Comparison of ENCODE assay signal across 30 cellular contexts in genomic region chr13:21361706-21362105, GRCh38.
"Had no signal": no experiment of that assay in that cellular context is flagged by ENCODE, and none has a peak within 500 bp of the region (broad histone marks: within the 10 kb centered on the region; RNA-seq: fewer than 3 reads in every experiment).

No MANE protein-coding gene starts in this region.

- H3K27ac Mint-ChIP-seq: mesothelial cell of epicardium; naive B cell; natural killer cell; nephron progenitor cell; neural progenitor cell; progenitor cell of endocrine pancreas; stimulated activated naive B cell treated with anti-CD40 and anti-IgM and Interleukin-4, amounts not matched to agents 10 μg/mL and 1 μg/mL and 100 μg/mL, for 72 hours had no signal

- DNase-seq: hippocampal formation; immature natural killer cell; kidney; left colon; left lung; lower lobe of right lung; mammary epithelial cell; mesenchymal stem cell; naive B cell; natural killer cell; nephron progenitor cell; occipital lobe; ovary; right cardiac atrium; stimulated activated CD4-positive, alpha-beta T cell treated with anti-CD3 and anti-CD28 coated beads, Interleukin-12 subunit alpha, Interleukin-12 subunit beta, amount 100 ng/mL, for 4 hours; stimulated activated CD4-positive, alpha-beta T cell treated with anti-CD3 and anti-CD28 coated beads, Interleukin-15, amount 100 ng/mL, for 24 hours; stimulated activated CD4-positive, alpha-beta T cell treated with anti-CD3 and anti-CD28 coated beads, Interleukin-2, amount 100 ng/mL, for 24 hours; stimulated activated CD4-positive, alpha-beta T cell treated with anti-CD3 and anti-CD28 coated beads, Interleukin-4, amount 100 ng/mL, for 1 hour; stimulated activated naive B cell treated with anti-CD40 and anti-IgM and Interleukin-4, amounts not matched to agents 10 μg/mL and 1 μg/mL and 100 μg/mL, for 72 hours; stimulated activated naive CD8-positive, alpha-beta T cell treated with anti-CD3 and anti-CD28 coated beads, Interleukin-15, Interleukin-2, amounts not matched to agents 100 U/mL and 50 U/mL, for 24 hours; stomach; thyroid gland; transverse colon; upper lobe of left lung had no signal

- H3K27me3 Mint-ChIP-seq: naive B cell; progenitor cell of endocrine pancreas; stimulated activated naive B cell treated with anti-CD40 and anti-IgM and Interleukin-4, amounts not matched to agents 10 μg/mL and 1 μg/mL and 100 μg/mL, for 72 hours had no signal

- H3K4me3 ChIP-seq: left lung, lower lobe of right lung, neural progenitor cell, ovary, skin epidermis, stomach, testis, thyroid gland, transverse colon, upper lobe of left lung had no signal

- H3K36me3 ChIP-seq: left lung, lower lobe of right lung, neural progenitor cell, neutrophil, ovary, stomach, thyroid gland, transverse colon, upper lobe of left lung had no signal

- H3K4me3 Mint-ChIP-seq: immature natural killer cell; mesothelial cell of epicardium; naive B cell; natural killer cell; nephron progenitor cell; neural progenitor cell; stimulated activated naive B cell treated with anti-CD40 and anti-IgM and Interleukin-4, amounts not matched to agents 10 μg/mL and 1 μg/mL and 100 μg/mL, for 72 hours had no signal

- H3K9me3 Mint-ChIP-seq: immature natural killer cell, naive B cell, natural killer cell had no signal

- H3K4me1 ChIP-seq: left lung, lower lobe of right lung, neural progenitor cell, stomach, testis, thyroid gland, transverse colon, upper lobe of left lung had no signal

- H3K9ac ChIP-seq: neural progenitor cell had no signal

- H3K36me3 Mint-ChIP-seq: mesothelial cell of epicardium; naive B cell; natural killer cell; neural progenitor cell; stimulated activated naive B cell treated with anti-CD40 and anti-IgM and Interleukin-4, amounts not matched to agents 10 μg/mL and 1 μg/mL and 100 μg/mL, for 72 hours had no signal

- H3K9me3 ChIP-seq: left lung, lower lobe of right lung, neutrophil, ovary, testis, thyroid gland, transverse colon had no signal

- H3K4me1 Mint-ChIP-seq: mesothelial cell of epicardium; naive B cell; nephron progenitor cell; neural progenitor cell; stimulated activated naive B cell treated with anti-CD40 and anti-IgM and Interleukin-4, amounts not matched to agents 10 μg/mL and 1 μg/mL and 100 μg/mL, for 72 hours had no signal

- H3K27ac ChIP-seq: left lung, lower lobe of right lung, neural progenitor cell, neutrophil, ovary, skin epidermis, stomach, testis, thyroid gland, transverse colon, upper lobe of left lung had no signal

- H3K27me3 ChIP-seq: left lung, neural progenitor cell, neutrophil, ovary, stomach, testis, thyroid gland, transverse colon, upper lobe of left lung had no signal
